2 cellular contexts compared by ENCODE assay signal in the genomic region with DNA sequence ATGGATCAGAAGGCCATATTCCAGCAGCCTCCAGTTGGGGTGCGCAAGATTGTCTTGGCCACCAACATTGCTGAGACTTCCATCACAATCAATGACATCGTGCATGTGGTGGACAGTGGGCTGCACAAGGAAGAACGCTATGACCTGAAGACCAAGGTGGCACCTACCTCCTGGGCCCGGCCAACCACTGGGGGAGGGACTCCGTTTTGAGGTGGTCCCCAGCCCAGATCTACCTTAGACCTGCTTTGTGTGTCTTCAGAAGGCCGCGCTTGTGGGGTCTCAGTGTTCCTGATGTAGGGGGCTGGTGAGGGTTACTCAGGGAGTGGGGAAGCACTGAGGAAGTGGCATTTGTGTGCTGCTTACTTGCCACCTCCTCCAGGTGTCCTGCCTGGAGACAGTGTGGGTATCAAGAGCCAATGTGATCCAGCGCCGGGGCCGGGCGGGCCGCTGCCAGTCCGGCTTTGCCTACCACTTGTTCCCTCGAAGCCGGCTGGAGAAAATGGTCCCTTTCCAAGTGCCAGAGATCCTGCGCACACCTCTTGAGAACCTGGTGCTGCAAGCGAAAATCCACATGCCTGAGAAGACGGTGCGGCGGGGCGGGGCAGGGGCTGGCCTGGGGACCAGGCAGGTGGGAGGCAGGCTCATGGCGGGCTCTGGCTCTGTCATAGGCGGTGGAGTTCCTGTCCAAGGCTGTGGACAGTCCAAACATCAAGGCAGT.
A peak's percentile ranks its signal among the peaks of the same experiment; 100 is the strongest.
TF ChIP-seq lines count a peak whose summit lies in the region.

No MANE protein-coding gene starts in this region.

TF ChIP-seq in HepG2, 621 proteins besides CTCF, POLR2A, EP300 and RAD21:
- TF ChIP-seq MEIS2 (CRISPR knock-in tag; IDR thresholded peaks at IDR 0.05) (no peak), CREB1 (IDR thresholded peaks at IDR 0.05) (no peak), CREB1 (CRISPR knock-in tag; IDR thresholded peaks at IDR 0.05) (no peak), MATR3 (CRISPR knock-in tag; IDR thresholded peaks at IDR 0.05) (no peak), ASH2L (IDR thresholded peaks at IDR 0.05; ENCODE audit: insufficient read length, low read depth, low read length) (no peak), POLR2G (IDR thresholded peaks at IDR 0.05; ENCODE audit: low read depth, low read length) (peak; percentile 40; the same call in 1 of the 2 replicates), RBM22 (optimal IDR thresholded peaks at IDR 0.05; ENCODE audit: low read length) (no peak), RBFOX2 (IDR thresholded peaks at IDR 0.05; ENCODE audit: low read depth, low read length) (0 out of 2 replicates have a peak, but pooled peaks have one; percentile 38), ZNF879 (CRISPR knock-in tag; IDR thresholded peaks at IDR 0.05) (no peak), NFIC (IDR thresholded peaks at IDR 0.05; ENCODE audit: low read length) (no peak), NFKB2 (CRISPR knock-in tag; IDR thresholded peaks at IDR 0.05; ENCODE audit: borderline replicate concordance) (no peak), ZMAT3 (CRISPR knock-in tag; conservative IDR thresholded peaks at IDR 0.05) (no peak), BRD4 (CRISPR knock-in tag; IDR thresholded peaks at IDR 0.05) (no peak), ZNF207 (IDR thresholded peaks at IDR 0.05; ENCODE audit: borderline replicate concordance) (no peak), ZNF431 (CRISPR knock-in tag; IDR thresholded peaks at IDR 0.05; ENCODE audit: borderline replicate concordance, low read depth) (no peak)
- TF ChIP-seq, protein P1, sequence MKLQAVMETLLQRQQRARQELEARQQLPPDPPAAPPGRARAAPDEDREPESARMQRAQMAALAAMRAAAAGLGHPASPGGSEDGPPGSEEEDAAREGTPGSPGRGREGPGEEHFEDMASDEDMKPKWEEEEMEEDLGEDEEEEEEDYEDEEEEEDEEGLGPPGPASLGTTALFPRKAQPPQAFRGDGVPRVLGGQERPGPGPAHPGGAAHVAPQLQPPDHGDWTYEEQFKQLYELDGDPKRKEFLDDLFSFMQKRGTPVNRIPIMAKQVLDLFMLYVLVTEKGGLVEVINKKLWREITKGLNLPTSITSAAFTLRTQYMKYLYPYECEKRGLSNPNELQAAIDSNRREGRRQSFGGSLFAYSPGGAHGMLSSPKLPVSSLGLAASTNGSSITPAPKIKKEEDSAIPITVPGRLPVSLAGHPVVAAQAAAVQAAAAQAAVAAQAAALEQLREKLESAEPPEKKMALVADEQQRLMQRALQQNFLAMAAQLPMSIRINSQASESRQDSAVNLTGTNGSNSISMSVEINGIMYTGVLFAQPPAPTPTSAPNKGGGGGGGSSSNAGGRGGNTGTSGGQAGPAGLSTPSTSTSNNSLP (IDR thresholded peaks at IDR 0.05; ENCODE audit: low read depth, low read length): no peak
- TF ChIP-seq, protein P2, sequence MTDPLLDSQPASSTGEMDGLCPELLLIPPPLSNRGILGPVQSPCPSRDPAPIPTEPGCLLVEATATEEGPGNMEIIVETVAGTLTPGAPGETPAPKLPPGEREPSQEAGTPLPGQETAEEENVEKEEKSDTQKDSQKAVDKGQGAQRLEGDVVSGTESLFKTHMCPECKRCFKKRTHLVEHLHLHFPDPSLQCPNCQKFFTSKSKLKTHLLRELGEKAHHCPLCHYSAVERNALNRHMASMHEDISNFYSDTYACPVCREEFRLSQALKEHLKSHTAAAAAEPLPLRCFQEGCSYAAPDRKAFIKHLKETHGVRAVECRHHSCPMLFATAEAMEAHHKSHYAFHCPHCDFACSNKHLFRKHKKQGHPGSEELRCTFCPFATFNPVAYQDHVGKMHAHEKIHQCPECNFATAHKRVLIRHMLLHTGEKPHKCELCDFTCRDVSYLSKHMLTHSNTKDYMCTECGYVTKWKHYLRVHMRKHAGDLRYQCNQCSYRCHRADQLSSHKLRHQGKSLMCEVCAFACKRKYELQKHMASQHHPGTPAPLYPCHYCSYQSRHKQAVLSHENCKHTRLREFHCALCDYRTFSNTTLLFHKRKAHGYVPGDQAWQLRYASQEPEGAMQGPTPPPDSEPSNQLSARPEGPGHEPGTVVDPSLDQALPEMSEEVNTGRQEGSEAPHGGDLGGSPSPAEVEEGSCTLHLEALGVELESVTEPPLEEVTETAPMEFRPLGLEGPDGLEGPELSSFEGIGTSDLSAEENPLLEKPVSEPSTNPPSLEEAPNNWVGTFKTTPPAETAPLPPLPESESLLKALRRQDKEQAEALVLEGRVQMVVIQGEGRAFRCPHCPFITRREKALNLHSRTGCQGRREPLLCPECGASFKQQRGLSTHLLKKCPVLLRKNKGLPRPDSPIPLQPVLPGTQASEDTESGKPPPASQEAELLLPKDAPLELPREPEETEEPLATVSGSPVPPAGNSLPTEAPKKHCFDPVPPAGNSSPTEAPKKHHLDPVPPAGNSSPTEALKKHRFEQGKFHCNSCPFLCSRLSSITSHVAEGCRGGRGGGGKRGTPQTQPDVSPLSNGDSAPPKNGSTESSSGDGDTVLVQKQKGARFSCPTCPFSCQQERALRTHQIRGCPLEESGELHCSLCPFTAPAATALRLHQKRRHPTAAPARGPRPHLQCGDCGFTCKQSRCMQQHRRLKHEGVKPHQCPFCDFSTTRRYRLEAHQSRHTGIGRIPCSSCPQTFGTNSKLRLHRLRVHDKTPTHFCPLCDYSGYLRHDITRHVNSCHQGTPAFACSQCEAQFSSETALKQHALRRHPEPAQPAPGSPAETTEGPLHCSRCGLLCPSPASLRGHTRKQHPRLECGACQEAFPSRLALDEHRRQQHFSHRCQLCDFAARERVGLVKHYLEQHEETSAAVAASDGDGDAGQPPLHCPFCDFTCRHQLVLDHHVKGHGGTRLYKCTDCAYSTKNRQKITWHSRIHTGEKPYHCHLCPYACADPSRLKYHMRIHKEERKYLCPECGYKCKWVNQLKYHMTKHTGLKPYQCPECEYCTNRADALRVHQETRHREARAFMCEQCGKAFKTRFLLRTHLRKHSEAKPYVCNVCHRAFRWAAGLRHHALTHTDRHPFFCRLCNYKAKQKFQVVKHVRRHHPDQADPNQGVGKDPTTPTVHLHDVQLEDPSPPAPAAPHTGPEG (CRISPR knock-in tag; IDR thresholded peaks at IDR 0.05): no peak
- TF ChIP-seq, protein P3, sequence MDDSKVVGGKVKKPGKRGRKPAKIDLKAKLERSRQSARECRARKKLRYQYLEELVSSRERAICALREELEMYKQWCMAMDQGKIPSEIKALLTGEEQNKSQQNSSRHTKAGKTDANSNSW (CRISPR knock-in tag; IDR thresholded peaks at IDR 0.05; ENCODE audit: borderline replicate concordance): no peak

TF ChIP-seq in GM12878, 131 proteins besides CTCF, POLR2A, EP300 and RAD21:
- TF ChIP-seq MTA2 (IDR thresholded peaks at IDR 0.05; ENCODE audit: low read depth) (no peak), SRF (IDR thresholded peaks at IDR 0.05; ENCODE audit: low read depth in 2 of 2, low read length in 2 of 2) (no peak), LARP7 (IDR thresholded peaks at IDR 0.05) (no peak), SPI1 (IDR thresholded peaks at IDR 0.05; ENCODE audit: borderline replicate concordance, insufficient read depth, low read depth, low read length) (no peak), JUNB (IDR thresholded peaks at IDR 0.05) (no peak), ZNF274 (IDR thresholded peaks at IDR 0.05; ENCODE audit: insufficient read depth, insufficient read length) (no peak), POLR2AphosphoS2 (IDR thresholded peaks at IDR 0.05; ENCODE audit: low read depth, low read length) (no peak), BMI1 (IDR thresholded peaks at IDR 0.05; ENCODE audit: borderline replicate concordance) (no peak), SUPT20H (IDR thresholded peaks at IDR 0.05; ENCODE audit: borderline replicate concordance, control insufficient read depth, low read depth, low read length) (no peak)
- TF ChIP-seq, protein P4, sequence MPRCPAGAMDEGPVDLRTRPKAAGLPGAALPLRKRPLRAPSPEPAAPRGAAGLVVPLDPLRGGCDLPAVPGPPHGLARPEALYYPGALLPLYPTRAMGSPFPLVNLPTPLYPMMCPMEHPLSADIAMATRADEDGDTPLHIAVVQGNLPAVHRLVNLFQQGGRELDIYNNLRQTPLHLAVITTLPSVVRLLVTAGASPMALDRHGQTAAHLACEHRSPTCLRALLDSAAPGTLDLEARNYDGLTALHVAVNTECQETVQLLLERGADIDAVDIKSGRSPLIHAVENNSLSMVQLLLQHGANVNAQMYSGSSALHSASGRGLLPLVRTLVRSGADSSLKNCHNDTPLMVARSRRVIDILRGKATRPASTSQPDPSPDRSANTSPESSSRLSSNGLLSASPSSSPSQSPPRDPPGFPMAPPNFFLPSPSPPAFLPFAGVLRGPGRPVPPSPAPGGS (IDR thresholded peaks at IDR 0.05; ENCODE audit: borderline replicate concordance, insufficient read depth, low read depth, low read length, poor library complexity, severe bottlenecking): no peak
- TF ChIP-seq, protein P5, sequence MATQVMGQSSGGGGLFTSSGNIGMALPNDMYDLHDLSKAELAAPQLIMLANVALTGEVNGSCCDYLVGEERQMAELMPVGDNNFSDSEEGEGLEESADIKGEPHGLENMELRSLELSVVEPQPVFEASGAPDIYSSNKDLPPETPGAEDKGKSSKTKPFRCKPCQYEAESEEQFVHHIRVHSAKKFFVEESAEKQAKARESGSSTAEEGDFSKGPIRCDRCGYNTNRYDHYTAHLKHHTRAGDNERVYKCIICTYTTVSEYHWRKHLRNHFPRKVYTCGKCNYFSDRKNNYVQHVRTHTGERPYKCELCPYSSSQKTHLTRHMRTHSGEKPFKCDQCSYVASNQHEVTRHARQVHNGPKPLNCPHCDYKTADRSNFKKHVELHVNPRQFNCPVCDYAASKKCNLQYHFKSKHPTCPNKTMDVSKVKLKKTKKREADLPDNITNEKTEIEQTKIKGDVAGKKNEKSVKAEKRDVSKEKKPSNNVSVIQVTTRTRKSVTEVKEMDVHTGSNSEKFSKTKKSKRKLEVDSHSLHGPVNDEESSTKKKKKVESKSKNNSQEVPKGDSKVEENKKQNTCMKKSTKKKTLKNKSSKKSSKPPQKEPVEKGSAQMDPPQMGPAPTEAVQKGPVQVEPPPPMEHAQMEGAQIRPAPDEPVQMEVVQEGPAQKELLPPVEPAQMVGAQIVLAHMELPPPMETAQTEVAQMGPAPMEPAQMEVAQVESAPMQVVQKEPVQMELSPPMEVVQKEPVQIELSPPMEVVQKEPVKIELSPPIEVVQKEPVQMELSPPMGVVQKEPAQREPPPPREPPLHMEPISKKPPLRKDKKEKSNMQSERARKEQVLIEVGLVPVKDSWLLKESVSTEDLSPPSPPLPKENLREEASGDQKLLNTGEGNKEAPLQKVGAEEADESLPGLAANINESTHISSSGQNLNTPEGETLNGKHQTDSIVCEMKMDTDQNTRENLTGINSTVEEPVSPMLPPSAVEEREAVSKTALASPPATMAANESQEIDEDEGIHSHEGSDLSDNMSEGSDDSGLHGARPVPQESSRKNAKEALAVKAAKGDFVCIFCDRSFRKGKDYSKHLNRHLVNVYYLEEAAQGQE (IDR thresholded peaks at IDR 0.05; ENCODE audit: low read depth, low read length): no peak
- TF ChIP-seq, protein P6, sequence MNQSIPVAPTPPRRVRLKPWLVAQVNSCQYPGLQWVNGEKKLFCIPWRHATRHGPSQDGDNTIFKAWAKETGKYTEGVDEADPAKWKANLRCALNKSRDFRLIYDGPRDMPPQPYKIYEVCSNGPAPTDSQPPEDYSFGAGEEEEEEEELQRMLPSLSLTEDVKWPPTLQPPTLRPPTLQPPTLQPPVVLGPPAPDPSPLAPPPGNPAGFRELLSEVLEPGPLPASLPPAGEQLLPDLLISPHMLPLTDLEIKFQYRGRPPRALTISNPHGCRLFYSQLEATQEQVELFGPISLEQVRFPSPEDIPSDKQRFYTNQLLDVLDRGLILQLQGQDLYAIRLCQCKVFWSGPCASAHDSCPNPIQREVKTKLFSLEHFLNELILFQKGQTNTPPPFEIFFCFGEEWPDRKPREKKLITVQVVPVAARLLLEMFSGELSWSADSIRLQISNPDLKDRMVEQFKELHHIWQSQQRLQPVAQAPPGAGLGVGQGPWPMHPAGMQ (IDR thresholded peaks at IDR 0.05; ENCODE audit: borderline replicate concordance): no peak
- TF ChIP-seq, protein P7, sequence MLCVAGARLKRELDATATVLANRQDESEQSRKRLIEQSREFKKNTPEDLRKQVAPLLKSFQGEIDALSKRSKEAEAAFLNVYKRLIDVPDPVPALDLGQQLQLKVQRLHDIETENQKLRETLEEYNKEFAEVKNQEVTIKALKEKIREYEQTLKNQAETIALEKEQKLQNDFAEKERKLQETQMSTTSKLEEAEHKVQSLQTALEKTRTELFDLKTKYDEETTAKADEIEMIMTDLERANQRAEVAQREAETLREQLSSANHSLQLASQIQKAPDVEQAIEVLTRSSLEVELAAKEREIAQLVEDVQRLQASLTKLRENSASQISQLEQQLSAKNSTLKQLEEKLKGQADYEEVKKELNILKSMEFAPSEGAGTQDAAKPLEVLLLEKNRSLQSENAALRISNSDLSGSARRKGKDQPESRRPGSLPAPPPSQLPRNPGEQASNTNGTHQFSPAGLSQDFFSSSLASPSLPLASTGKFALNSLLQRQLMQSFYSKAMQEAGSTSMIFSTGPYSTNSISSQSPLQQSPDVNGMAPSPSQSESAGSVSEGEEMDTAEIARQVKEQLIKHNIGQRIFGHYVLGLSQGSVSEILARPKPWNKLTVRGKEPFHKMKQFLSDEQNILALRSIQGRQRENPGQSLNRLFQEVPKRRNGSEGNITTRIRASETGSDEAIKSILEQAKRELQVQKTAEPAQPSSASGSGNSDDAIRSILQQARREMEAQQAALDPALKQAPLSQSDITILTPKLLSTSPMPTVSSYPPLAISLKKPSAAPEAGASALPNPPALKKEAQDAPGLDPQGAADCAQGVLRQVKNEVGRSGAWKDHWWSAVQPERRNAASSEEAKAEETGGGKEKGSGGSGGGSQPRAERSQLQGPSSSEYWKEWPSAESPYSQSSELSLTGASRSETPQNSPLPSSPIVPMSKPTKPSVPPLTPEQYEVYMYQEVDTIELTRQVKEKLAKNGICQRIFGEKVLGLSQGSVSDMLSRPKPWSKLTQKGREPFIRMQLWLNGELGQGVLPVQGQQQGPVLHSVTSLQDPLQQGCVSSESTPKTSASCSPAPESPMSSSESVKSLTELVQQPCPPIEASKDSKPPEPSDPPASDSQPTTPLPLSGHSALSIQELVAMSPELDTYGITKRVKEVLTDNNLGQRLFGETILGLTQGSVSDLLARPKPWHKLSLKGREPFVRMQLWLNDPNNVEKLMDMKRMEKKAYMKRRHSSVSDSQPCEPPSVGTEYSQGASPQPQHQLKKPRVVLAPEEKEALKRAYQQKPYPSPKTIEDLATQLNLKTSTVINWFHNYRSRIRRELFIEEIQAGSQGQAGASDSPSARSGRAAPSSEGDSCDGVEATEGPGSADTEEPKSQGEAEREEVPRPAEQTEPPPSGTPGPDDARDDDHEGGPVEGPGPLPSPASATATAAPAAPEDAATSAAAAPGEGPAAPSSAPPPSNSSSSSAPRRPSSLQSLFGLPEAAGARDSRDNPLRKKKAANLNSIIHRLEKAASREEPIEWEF (IDR thresholded peaks at IDR 0.05; ENCODE audit: insufficient replicate concordance, low read depth, low read length): no peak
